ENCODE assay signal across 8 cellular contexts in genomic region chr9:108933641-108934322, GRCh38. TPM values are rescaled to one million over a fixed set of nuclear protein-coding genes. Genes with fewer than 3 reads are reported as not detected.
DNase-seq lines count a peak whose midpoint lies in the region; ATAC-seq and TF ChIP-seq lines count a peak whose summit lies in the region.

ELP1 (minus strand) TSS chr9:108934124; CDS start chr9:108931146, 2,978 bp downstream.

- peak; percentile 54 for TF ChIP-seq CTCF in C4-2B (conservative IDR thresholded peaks at IDR 0.05)
- no peak for TF ChIP-seq CTCF in liver (IDR thresholded peaks at IDR 0.05; ENCODE audit: low read depth, low read length, missing input control)

- peak; percentile 55 to 60 for TF ChIP-seq RAD21 in liver (IDR thresholded peaks at IDR 0.05)

- no peaks in the 10 kb centered on the region for H3K27me3 ChIP-seq in liver (ENCODE audit: control insufficient read depth in 4 of 4, insufficient read depth in 4 of 4, low read length in 3 of 4)

- WGBS in liver = under 1% methylated on average over 52 of the region's 52 CpGs

- peaks cover 0 to 8% (median 4%) of the 10 kb centered on the region in 4 donors for H3K36me3 ChIP-seq in liver (ENCODE audit: control insufficient read depth in 4 of 4, insufficient read depth in 3 of 4, low read depth in 1 of 4, low read length in 3 of 4)

- peak; percentile 86 for ATAC-seq in GM19351 (IDR thresholded peaks at IDR 0.05; ENCODE audit: unreplicated experiment)
- ATAC-seq in HG03521 (IDR thresholded peaks at IDR 0.05; ENCODE audit: unreplicated experiment) = peak; percentile 83

- peaks cover 5 to 27% (median 18%) of the 10 kb centered on the region in 4 donors for H3K4me1 ChIP-seq in liver (ENCODE audit: control insufficient read depth in 4 of 4, insufficient read depth in 4 of 4, low read length in 3 of 4)

- peak; percentile 98 for DNase-seq in NCI-H69 (lab: John Stamatoyannopoulos, UW)
- peak; percentile 93 for DNase-seq in activated CD4-positive, alpha-beta T cell treated with anti-CD3 and anti-CD28 coated beads, Interleukin-2, amount 50 U/mL, for 1 hour
- peak; percentile 97 for DNase-seq in dermis blood vessel endothelial cell
- peak; percentile 93 for DNase-seq in stimulated activated CD4-positive, alpha-beta T cell treated with anti-CD3 and anti-CD28 coated beads, Interleukin-4, amount 100 ng/mL, for 24 hours

- peak within 1 kb of the TSS; percentile 83 to 99 (median 98) for H3K4me3 ChIP-seq in liver (ENCODE audit: low read depth in 1 of 3, low read length in 3 of 3)

- H3K9me3 ChIP-seq in liver (ENCODE audit: control insufficient read depth in 4 of 4, low read length in 3 of 4) = no peaks in the 10 kb centered on the region

- H3K27ac ChIP-seq in C4-2B (peak within 1 kb of the TSS; percentile 81), liver (ENCODE audit: low read depth in 1 of 2, low read length in 2 of 2) (peak within 1 kb of the TSS; percentile 71 to 96)

- peak within 1 kb of the TSS; percentile 78 to 95 for H3K9ac ChIP-seq in liver (ENCODE audit: low read depth in 1 of 2, low read length in 2 of 2)

TF ChIP-seq in liver, 16 proteins besides CTCF, POLR2A, EP300 and RAD21:
- TF ChIP-seq EGR1 (IDR thresholded peaks at IDR 0.05; ENCODE audit: low read depth in 2 of 2) (no peak), ZBTB33 (IDR thresholded peaks at IDR 0.05) (no peak), REST (IDR thresholded peaks at IDR 0.05) (peak; percentile 27), MAX (IDR thresholded peaks at IDR 0.05) (peak; percentile 36), JUND (IDR thresholded peaks at IDR 0.05) (peak in 1 of 2 donors; percentile 37), YY1 (IDR thresholded peaks at IDR 0.05) (peak; percentile 74), TAF1 (conservative IDR thresholded peaks at IDR 0.05) (no peak)

RNA-seq across cellular contexts. Expression of gene ELP1, which starts in this region (rescaled TPM):
- 37.1 and 51.6 TPM in 2 replicates for total RNA-seq in dermis blood vessel endothelial cell
- total RNA-seq in liver = 10 to 100 TPM; 22.3 to 27.7 TPM
- 10 to 100 TPM in 1 of 2 donors, 1 to 10 TPM in 1; 9.3 to 10.4 TPM for polyA plus RNA-seq in liver

Comparison
In these comparisons a context has a peak if more than half of its experiments do, and no peak if none do; other contexts are left out.
1. Peak in every context shown above with its lines: DNase-seq, ATAC-seq, H3K4me3 ChIP-seq and H3K27ac ChIP-seq.